1 cellular context compared by ENCODE assay signal in genomic region chr16:83925957-83926725, GRCh38.
TF ChIP-seq lines count a peak whose summit lies in the region.

No MANE protein-coding gene starts in this region.

TF ChIP-seq in WTC11, 78 proteins besides CTCF, POLR2A, EP300 and RAD21 (continued from another document):
- TF ChIP-seq AR (CRISPR knock-in tag; IDR thresholded peaks at IDR 0.05) (no peak), TEAD4 (CRISPR knock-in tag; IDR thresholded peaks at IDR 0.05) (no peak), FOXJ3 (CRISPR knock-in tag; IDR thresholded peaks at IDR 0.05; ENCODE audit: borderline replicate concordance) (no peak), JAZF1 (CRISPR knock-in tag; IDR thresholded peaks at IDR 0.05) (no peak)
